In genomic region chr11:75562048-75562835, GRCh38 we compare ENCODE assay signal across 8 cellular contexts. TPM values are rescaled to one million over a fixed set of nuclear protein-coding genes. Genes with fewer than 3 reads are reported as not detected.
DNase-seq lines count a peak whose midpoint lies in the region; ATAC-seq and TF ChIP-seq lines count a peak whose summit lies in the region.

TSS of gene SERPINH1 (plus strand) at chr11:75562253. CDS start at chr11:75566350, 4,097 bp downstream.

- H3K9me3 ChIP-seq in ES-I3 (ENCODE audit: control insufficient read depth, insufficient read depth, low read length) (no peaks in the 10 kb centered on the region), HEK293 (ENCODE audit: control insufficient read depth, insufficient read depth, low read depth, low read length) (no peaks in the 10 kb centered on the region), uterus (no peaks in the 10 kb centered on the region)

- H3K27me3 ChIP-seq in uterus: no peaks in the 10 kb centered on the region

- H3K27me3 Mint-ChIP-seq in T-helper 1 cell treated with Interleukin-12 subunit alpha and Interleukin-12 subunit beta and Interleukin-4 antibody, amounts not matched to agents 30 μg/mL and 1 μg/mL, for 36 hours (ENCODE audit: low read depth): peaks cover 5% of the 10 kb centered on the region

- peak; percentile 83 for TF ChIP-seq POLR2A in NB4 (IDR thresholded peaks at IDR 0.05; ENCODE audit: extremely low read depth, insufficient read length)
- TF ChIP-seq POLR2A in uterus (IDR thresholded peaks at IDR 0.05): peak; percentile 74 to 89

- no peaks in the 10 kb centered on the region for H3K9me3 Mint-ChIP-seq in T-helper 1 cell treated with Interleukin-12 subunit alpha and Interleukin-12 subunit beta and Interleukin-4 antibody, amounts not matched to agents 30 μg/mL and 1 μg/mL, for 36 hours

- CTCF ChIA-PET in HEK293 (lab: Yijun Ruan, JAX): interaction anchor here (0.6 to 3.6 kb wide), 7 partner anchors 12 to 245 kb away, joined by 3 to 16 read pairs (median 3); no protein-coding TSS in a partner anchor

- ATAC-seq in left cardiac atrium: peak; percentile 76 to 79

- no peaks in the 10 kb centered on the region for H3K36me3 Mint-ChIP-seq in T-helper 1 cell treated with Interleukin-12 subunit alpha and Interleukin-12 subunit beta and Interleukin-4 antibody, amounts not matched to agents 30 μg/mL and 1 μg/mL, for 36 hours (ENCODE audit: low read depth)

- H3K36me3 ChIP-seq in ES-I3 (ENCODE audit: insufficient read depth, low read length) (peaks cover 5% of the 10 kb centered on the region), HEK293 (ENCODE audit: control insufficient read depth in 2 of 2, insufficient read depth in 1 of 2, low read length in 2 of 2) (peaks cover 0 to 31% of the 10 kb centered on the region in 2 experiments; a peak in 1 of 3 replicates), uterus (no peaks in the 10 kb centered on the region)

- peaks cover 22% of the 10 kb centered on the region for H3K4me1 Mint-ChIP-seq in T-helper 1 cell treated with Interleukin-12 subunit alpha and Interleukin-12 subunit beta and Interleukin-4 antibody, amounts not matched to agents 30 μg/mL and 1 μg/mL, for 36 hours (ENCODE audit: low read depth)

- POLR2A ChIA-PET in HEK293 (lab: Yijun Ruan, JAX): interaction anchor here (0.7 to 2.5 kb wide), 5 partner anchors 9 to 138 kb away, joined by 4 to 23 read pairs (median 12); no protein-coding TSS in a partner anchor

- H3K4me1 ChIP-seq in ES-I3 (ENCODE audit: insufficient read depth, low read length) (peaks cover 51% of the 10 kb centered on the region), HEK293 (ENCODE audit: control insufficient read depth, insufficient read depth, low read length) (no peaks in the 10 kb centered on the region), uterus (peaks cover 18 to 29% of the 10 kb centered on the region in 2 donors)

- peak within 1 kb of the TSS; percentile 93 for H3K27ac Mint-ChIP-seq in T-helper 1 cell treated with Interleukin-12 subunit alpha and Interleukin-12 subunit beta and Interleukin-4 antibody, amounts not matched to agents 30 μg/mL and 1 μg/mL, for 36 hours

- H3K4me3 ChIP-seq in HEK293 (ENCODE audit: low read depth, low read length): peak within 1 kb of the TSS; percentile 82
- peak within 1 kb of the TSS; percentile 84 for H3K4me3 ChIP-seq in NB4 (ENCODE audit: low read depth, low read length)
- H3K4me3 ChIP-seq in uterus: peak within 1 kb of the TSS; percentile 79 to 100

- H3K4me3 Mint-ChIP-seq in T-helper 1 cell treated with Interleukin-12 subunit alpha and Interleukin-12 subunit beta and Interleukin-4 antibody, amounts not matched to agents 30 μg/mL and 1 μg/mL, for 36 hours: peak within 1 kb of the TSS; percentile 95

- H3K27ac ChIP-seq in HEK293 (ENCODE audit: extremely low read depth, low read depth, low read length) (peak within 1 kb of the TSS; percentile 83), uterus (peak within 1 kb of the TSS; percentile 99 to 100)

- peak within 1 kb of the TSS; percentile 91 for H3K9ac ChIP-seq in ES-I3 (ENCODE audit: low read depth, low read length)

- intact Hi-C loops in left cardiac atrium (cut with DNase I): loop anchor here in 1 of 2 donors (1.0 kb wide), 1 partner anchor 21 kb away; no protein-coding TSS in a partner anchor
- intact Hi-C loops in posterior vena cava (cut with DNase I): no loop called here
- intact Hi-C loops in uterus (cut with DNase I; ENCODE audit: low total_unique reads): no loop called here

- DNase-seq in NB4 (ENCODE audit: low read depth) (peak; percentile 91), amygdala (lab: John Stamatoyannopoulos, UW) (peak in 45 of 56 donors; percentile 19 to 95 (median 48)), left cardiac atrium (peak; percentile 91), posterior vena cava (ENCODE audit: low spot score) (peak; percentile 96), uterus (peak; percentile 94)

- TF ChIP-seq CTCF in HEK293 (tag by site-specific recombination; IDR thresholded peaks at IDR 0.05) (no peak), NB4 (IDR thresholded peaks at IDR 0.05; ENCODE audit: low read depth, low read length) (no peak), uterus (IDR thresholded peaks at IDR 0.05) (peak in 1 of 4 experiments; percentile 22)

TF ChIP-seq in HEK293, 187 proteins besides CTCF, POLR2A, EP300 and RAD21 (continues in another document):
- TF ChIP-seq GLIS2 (tag by site-specific recombination; IDR thresholded peaks at IDR 0.05): peak; percentile 74; the same call in 1 of the 2 replicates
- peak; percentile 45; the same call in 1 of the 2 replicates for TF ChIP-seq ZNF501 (tag by site-specific recombination; IDR thresholded peaks at IDR 0.05)
- peak; percentile 18; the same call in 1 of the 2 replicates for TF ChIP-seq ZNF398 (tag by site-specific recombination; IDR thresholded peaks at IDR 0.05)
- no peak for TF ChIP-seq ZNF792 (tag by site-specific recombination; IDR thresholded peaks at IDR 0.05)
- no peak for TF ChIP-seq ZNF514 (tag by site-specific recombination; IDR thresholded peaks at IDR 0.05)
- 0 out of 2 replicates have a peak, but pooled peaks have one; percentile 36 for TF ChIP-seq PBX3 (CRISPR knock-in tag; IDR thresholded peaks at IDR 0.05)
- no peak; the same call in 1 of the 2 replicates for TF ChIP-seq ZNF2 (tag by site-specific recombination; IDR thresholded peaks at IDR 0.05)
- no peak for TF ChIP-seq ZNF830 (tag by site-specific recombination; IDR thresholded peaks at IDR 0.05; ENCODE audit: low read depth)
- TF ChIP-seq ZBTB10 (tag by site-specific recombination; IDR thresholded peaks at IDR 0.05): peak; percentile 36; the same call in 1 of the 2 replicates
- no peak for TF ChIP-seq ZNF311 (tag by site-specific recombination; IDR thresholded peaks at IDR 0.05; ENCODE audit: borderline replicate concordance)
- TF ChIP-seq KLF17 (tag by site-specific recombination; IDR thresholded peaks at IDR 0.05): 0 out of 2 replicates have a peak, but pooled peaks have one; percentile 11

RNA-seq across cellular contexts. Expression of gene SERPINH1, which starts in this region (rescaled TPM):
- total RNA-seq in left cardiac atrium (100 to 1,000 TPM; 105 to 137 TPM), posterior vena cava (100 to 1,000 TPM; 145 to 255 TPM), uterus (100 to 1,000 TPM; 134 to 847 (median 280) TPM)

Comparison
In these comparisons a context has a peak if more than half of its experiments do, and no peak if none do; other contexts are left out.
1. Peak in every context shown above with its lines: DNase-seq, ATAC-seq, H3K4me3 ChIP-seq and H3K27ac ChIP-seq.